In genomic region chr13:45119469-45119989, GRCh38 we compare ENCODE assay signal across 8 cellular contexts. TPM values are rescaled to one million over a fixed set of nuclear protein-coding genes. Genes with fewer than 3 reads are reported as not detected.
DNase-seq lines count a peak whose midpoint lies in the region; ATAC-seq, FAIRE-seq and TF ChIP-seq lines count a peak whose summit lies in the region.

No MANE protein-coding gene starts in this region.

- ATAC-seq in HG03460 (IDR thresholded peaks at IDR 0.05; ENCODE audit: unreplicated experiment) (peak; percentile 28), lower lobe of right lung (peak; percentile 60 to 64), GM18519 (IDR thresholded peaks at IDR 0.05; ENCODE audit: low FRiP score, unreplicated experiment) (no peak)

- H3K4me3 ChIP-seq in bronchial epithelial cell (ENCODE audit: low read depth, low read length) (peak overlapping the region; percentile 64), lower lobe of right lung (peak overlapping the region; percentile 96)

- FAIRE-seq in bronchial epithelial cell (lab: Jason Lieb, UNC) = no peak

- intact Hi-C loops in lower lobe of right lung (cut with DNase I) = no loop called here

- DNase-seq in SIG-M5 treated with dmso at 0.1 percent for 504 hours (lab: John Stamatoyannopoulos, UW; ENCODE audit: unreplicated experiment) = peak; percentile 51
- DNase-seq in SIG-M5 (lab: John Stamatoyannopoulos, UW) = no peak
- DNase-seq in UCSD-AML1 (lab: John Stamatoyannopoulos, UW; ENCODE audit: unreplicated experiment) = peak; percentile 47
- DNase-seq in bronchial epithelial cell (ENCODE audit: low read depth) = peak; percentile 28
- DNase-seq in lower lobe of right lung = no peak
- DNase-seq in stimulated activated CD8-positive, alpha-beta memory T cell treated with anti-CD3 and anti-CD28 coated beads, Interleukin-4, amount 100 ng/mL, for 24 hours (ENCODE audit: low read depth) = peak; percentile 36

- TF ChIP-seq CTCF in bronchial epithelial cell (IDR thresholded peaks at IDR 0.05; ENCODE audit: insufficient read depth, low read length, severe bottlenecking) (no peak), lower lobe of right lung (IDR thresholded peaks at IDR 0.05) (no peak)

- peak overlapping the region; percentile 89 for H3K27ac ChIP-seq in lower lobe of right lung

- H3K27me3 ChIP-seq in bronchial epithelial cell (ENCODE audit: control insufficient read depth, insufficient read depth, low read length) = no peaks in the 10 kb centered on the region
- no peaks in the 10 kb centered on the region for H3K27me3 ChIP-seq in lower lobe of right lung (ENCODE audit: low read depth)

- H3K9me3 ChIP-seq in lower lobe of right lung = no peaks in the 10 kb centered on the region

- peaks cover 3% of the 10 kb centered on the region for H3K36me3 ChIP-seq in bronchial epithelial cell (ENCODE audit: control insufficient read depth, insufficient read depth, low read length)
- no peaks in the 10 kb centered on the region for H3K36me3 ChIP-seq in lower lobe of right lung

- peaks cover 26% of the 10 kb centered on the region for H3K4me1 ChIP-seq in lower lobe of right lung

RNA-seq across cellular contexts. Expression of gene GTF2F2, which starts 0.8 kb away (rescaled TPM):
- total RNA-seq in bronchial epithelial cell (33.4 and 42.4 TPM in 2 replicates), lower lobe of right lung (15.2 TPM)

Comparison
In these comparisons a context has a peak if more than half of its experiments do, and no peak if none do; other contexts are left out.
1. DNase-seq: peak in SIG-M5 treated with dmso at 0.1 percent for 504 hours (single experiment), UCSD-AML1 (single experiment), bronchial epithelial cell (single experiment) and stimulated activated CD8-positive, alpha-beta memory T cell treated with anti-CD3 and anti-CD28 coated beads, Interleukin-4, amount 100 ng/mL, for 24 hours (single experiment); none in SIG-M5 (single experiment) and lower lobe of right lung (single experiment).